27 cellular contexts compared by ENCODE assay signal in the genomic region with DNA sequence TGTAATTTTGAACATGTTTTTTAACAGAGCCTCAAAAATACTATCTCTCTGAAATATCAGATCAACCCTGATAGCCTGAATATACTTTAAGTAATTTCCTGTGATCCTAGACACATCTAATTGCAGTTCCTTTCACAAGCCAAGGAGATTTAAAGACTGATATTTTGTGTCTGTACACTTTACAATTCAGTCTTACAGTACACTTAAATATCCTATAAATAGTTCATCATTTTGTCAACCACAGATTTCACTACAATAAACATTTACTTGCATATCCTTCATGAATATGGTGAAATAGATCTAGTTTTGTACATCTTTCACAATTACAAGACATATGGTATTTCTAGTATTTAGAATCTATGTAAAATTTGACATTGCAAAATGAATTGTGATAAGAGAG.
"Had no signal": no experiment of that assay in that cellular context is flagged by ENCODE, and none has a peak within 500 bp of the region (broad histone marks: within the 10 kb centered on the region; RNA-seq: fewer than 3 reads in every experiment).

No MANE protein-coding gene starts in this region.

- H3K9me3 ChIP-seq: left ventricle myocardium inferior, neutrophil, right atrium auricular region, right lobe of liver, stomach, testis, thyroid gland, transverse colon, upper lobe of left lung, vagina had no signal

- H3K36me3 Mint-ChIP-seq: mesothelial cell of epicardium; naive B cell; natural killer cell; neural progenitor cell; stimulated activated naive B cell treated with anti-CD40 and anti-IgM and Interleukin-4, amounts not matched to agents 10 μg/mL and 1 μg/mL and 100 μg/mL, for 72 hours had no signal

- H3K36me3 ChIP-seq: left ventricle myocardium inferior, neural progenitor cell, neutrophil, right atrium auricular region, right lobe of liver, stomach, thyroid gland, transverse colon, upper lobe of left lung, vagina had no signal

- H3K4me1 ChIP-seq: left ventricle myocardium inferior, right atrium auricular region, right lobe of liver, stomach, testis, transverse colon, upper lobe of left lung, vagina had no signal

- H3K9me3 Mint-ChIP-seq: mesothelial cell of epicardium; nephron progenitor cell; neural progenitor cell; stimulated activated naive B cell treated with anti-CD40 and anti-IgM and Interleukin-4, amounts not matched to agents 10 μg/mL and 1 μg/mL and 100 μg/mL, for 72 hours had no signal

- H3K27ac Mint-ChIP-seq: mesothelial cell of epicardium; naive B cell; natural killer cell; nephron progenitor cell; neural progenitor cell; progenitor cell of endocrine pancreas; stimulated activated naive B cell treated with anti-CD40 and anti-IgM and Interleukin-4, amounts not matched to agents 10 μg/mL and 1 μg/mL and 100 μg/mL, for 72 hours had no signal

- H3K27ac ChIP-seq: left ventricle myocardium inferior, neural progenitor cell, neutrophil, right atrium auricular region, right lobe of liver, skin epidermis, stomach, testis, thyroid gland, transverse colon, upper lobe of left lung, vagina had no signal

- H3K4me3 Mint-ChIP-seq: mesothelial cell of epicardium; naive B cell; natural killer cell; nephron progenitor cell; neural progenitor cell; stimulated activated naive B cell treated with anti-CD40 and anti-IgM and Interleukin-4, amounts not matched to agents 10 μg/mL and 1 μg/mL and 100 μg/mL, for 72 hours had no signal

- ATAC-seq: natural killer cell; right lobe of liver; stimulated activated naive B cell treated with anti-CD40 and anti-IgM and Interleukin-4, amounts not matched to agents 10 μg/mL and 1 μg/mL and 100 μg/mL, for 72 hours; stimulated activated naive CD8-positive, alpha-beta T cell treated with anti-CD3 and anti-CD28 coated beads, Interleukin-15, Interleukin-2, amounts not matched to agents 100 U/mL and 50 U/mL, for 24 hours had no signal

- DNase-seq: islet precursor cell; left ventricle myocardium inferior; mesendoderm; naive B cell; natural killer cell; nephron progenitor cell; occipital lobe; right lobe of liver; stimulated activated CD4-positive, alpha-beta T cell treated with anti-CD3 and anti-CD28 coated beads, Interleukin-12 subunit alpha, Interleukin-12 subunit beta, amount 100 ng/mL, for 4 hours; stimulated activated CD4-positive, alpha-beta T cell treated with anti-CD3 and anti-CD28 coated beads, Interleukin-15, amount 100 ng/mL, for 24 hours; stimulated activated CD4-positive, alpha-beta T cell treated with anti-CD3 and anti-CD28 coated beads, Interleukin-2, amount 100 ng/mL, for 24 hours; stimulated activated CD4-positive, alpha-beta T cell treated with anti-CD3 and anti-CD28 coated beads, Interleukin-4, amount 100 ng/mL, for 1 hour; stimulated activated naive B cell treated with anti-CD40 and anti-IgM and Interleukin-4, amounts not matched to agents 10 μg/mL and 1 μg/mL and 100 μg/mL, for 72 hours; stimulated activated naive CD8-positive, alpha-beta T cell treated with anti-CD3 and anti-CD28 coated beads, Interleukin-15, Interleukin-2, amounts not matched to agents 100 U/mL and 50 U/mL, for 24 hours; stomach; testis; thyroid gland; transverse colon; upper lobe of left lung had no signal

- H3K27me3 Mint-ChIP-seq: naive B cell; stimulated activated naive B cell treated with anti-CD40 and anti-IgM and Interleukin-4, amounts not matched to agents 10 μg/mL and 1 μg/mL and 100 μg/mL, for 72 hours had no signal

- H2AFZ ChIP-seq: neural progenitor cell had no signal

- H3K9ac ChIP-seq: neural progenitor cell had no signal

- H3K27me3 ChIP-seq: neural progenitor cell, neutrophil, right atrium auricular region, right lobe of liver, stomach, testis, thyroid gland, transverse colon, upper lobe of left lung, vagina had no signal

- H3K4me2 ChIP-seq: neural progenitor cell had no signal

- H3K4me3 ChIP-seq: left ventricle myocardium inferior, lung, neural progenitor cell, right atrium auricular region, right lobe of liver, skin epidermis, stomach, testis, thyroid gland, transverse colon, upper lobe of left lung, vagina had no signal

- H3K4me1 Mint-ChIP-seq: naive B cell; natural killer cell; stimulated activated naive B cell treated with anti-CD40 and anti-IgM and Interleukin-4, amounts not matched to agents 10 μg/mL and 1 μg/mL and 100 μg/mL, for 72 hours had no signal
